ENCODE assay signal across 8 cellular contexts in the genomic region with DNA sequence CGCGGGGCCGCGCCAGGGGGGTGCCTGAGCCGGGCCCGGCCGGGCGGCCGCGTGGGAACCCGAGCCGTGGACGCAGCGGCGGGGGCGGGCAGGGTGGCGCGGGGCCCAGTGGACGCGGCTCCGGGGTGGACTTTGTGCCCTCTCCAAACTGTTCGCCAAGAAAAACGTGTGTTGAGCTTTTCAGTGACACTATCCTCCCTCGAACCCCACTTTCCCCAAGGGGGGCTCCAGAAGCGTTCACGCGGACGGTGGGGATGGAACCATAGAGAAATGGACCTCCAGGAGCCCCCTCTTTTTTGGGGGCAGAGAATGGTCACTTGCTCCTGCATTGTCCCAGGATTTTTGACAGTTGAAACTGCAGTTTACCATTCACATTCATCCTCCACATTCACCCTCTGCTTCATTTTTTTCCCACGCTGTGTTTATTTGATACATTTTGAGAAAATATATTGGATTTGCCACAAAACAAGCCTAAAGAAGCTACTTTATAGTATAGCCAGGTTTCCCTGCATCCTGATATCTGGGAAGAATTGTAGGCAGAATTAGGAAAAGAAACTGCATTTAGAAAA. TPM values are rescaled to one million over a fixed set of nuclear protein-coding genes. Genes with fewer than 3 reads are reported as not detected.
DNase-seq lines count a peak whose midpoint lies in the region; ATAC-seq and TF ChIP-seq lines count a peak whose summit lies in the region.

No MANE protein-coding gene starts in this region.

- no CpG with 5 or more reads among the region's 29 CpGs for WGBS in iPS DF 6.9 (ENCODE audit: insufficient coverage, insufficient read length)

- H3K27ac Mint-ChIP-seq in activated CD4-positive, alpha-beta memory T cell treated with anti-CD3 and anti-CD28 coated beads for 36 hours: peak overlapping the region; percentile 99
- peak overlapping the region; percentile 97 for H3K27ac Mint-ChIP-seq in stimulated activated memory B cell treated with anti-CD40 and anti-IgM and Interleukin-4, amounts not matched to agents 10 μg/mL and 1 μg/mL and 100 μg/mL, for 72 hours

- no peaks in the 10 kb centered on the region for H3K27me3 Mint-ChIP-seq in activated CD4-positive, alpha-beta memory T cell treated with anti-CD3 and anti-CD28 coated beads for 36 hours
- H3K27me3 Mint-ChIP-seq in stimulated activated memory B cell treated with anti-CD40 and anti-IgM and Interleukin-4, amounts not matched to agents 10 μg/mL and 1 μg/mL and 100 μg/mL, for 72 hours: no peaks in the 10 kb centered on the region

- TSS peak; percentile 38 for BruUV-seq in HCT116 (replicated peaks; lab: Mats Ljungman, UMichigan)

- peak overlapping the region; percentile 97 for H3K4me2 ChIP-seq in HCT116 (ENCODE audit: low read length)

- ATAC-seq in HCT116 (no peak), sciatic nerve (no peak), HG02623 (IDR thresholded peaks at IDR 0.05; ENCODE audit: unreplicated experiment) (no peak)
- ATAC-seq in stimulated activated memory B cell treated with anti-CD40 and anti-IgM and Interleukin-4, amounts not matched to agents 10 μg/mL and 1 μg/mL and 100 μg/mL, for 72 hours: no peak

- H3K27ac ChIP-seq in HCT116 (ENCODE audit: low read depth, low read length) (peak overlapping the region; percentile 87), iPS DF 6.9 (ENCODE audit: low read length) (no peak overlapping the region)

- H3K4me3 Mint-ChIP-seq in activated CD4-positive, alpha-beta memory T cell treated with anti-CD3 and anti-CD28 coated beads for 36 hours: peak overlapping the region; percentile 90
- H3K4me3 Mint-ChIP-seq in stimulated activated memory B cell treated with anti-CD40 and anti-IgM and Interleukin-4, amounts not matched to agents 10 μg/mL and 1 μg/mL and 100 μg/mL, for 72 hours: peak overlapping the region; percentile 83

- no peak for TF ChIP-seq CTCF in HCT116 (IDR thresholded peaks at IDR 0.05 in 2 of 3, conservative IDR thresholded peaks at IDR 0.05 in 1 of 3; ENCODE audit: borderline replicate concordance in 1 of 3, insufficient read depth in 1 of 3, low read depth in 2 of 3, low read length in 2 of 3)
- TF ChIP-seq CTCF in GM13977 (IDR thresholded peaks at IDR 0.05; ENCODE audit: extremely low read depth, insufficient read depth, missing control alignments): no peak

- H3K4me1 Mint-ChIP-seq in activated CD4-positive, alpha-beta memory T cell treated with anti-CD3 and anti-CD28 coated beads for 36 hours (ENCODE audit: low read depth): peaks cover 29% of the 10 kb centered on the region
- peaks cover 31% of the 10 kb centered on the region for H3K4me1 Mint-ChIP-seq in stimulated activated memory B cell treated with anti-CD40 and anti-IgM and Interleukin-4, amounts not matched to agents 10 μg/mL and 1 μg/mL and 100 μg/mL, for 72 hours

- peaks cover 16% of the 10 kb centered on the region for H3K36me3 Mint-ChIP-seq in activated CD4-positive, alpha-beta memory T cell treated with anti-CD3 and anti-CD28 coated beads for 36 hours
- H3K36me3 Mint-ChIP-seq in stimulated activated memory B cell treated with anti-CD40 and anti-IgM and Interleukin-4, amounts not matched to agents 10 μg/mL and 1 μg/mL and 100 μg/mL, for 72 hours: peaks cover 6% of the 10 kb centered on the region

- H3K4me3 ChIP-seq in HCT116 (replicated peaks in 1 of 2; ENCODE audit: low read depth in 1 of 2, low read length in 2 of 2) (peak overlapping the region; percentile 65 to 72), iPS DF 6.9 (ENCODE audit: low read length) (peak overlapping the region; percentile 82; the same call in 1 of the 2 replicates)

- POLR2A ChIA-PET in HCT116 (lab: Charles Lee): interaction anchor here (1.9 kb wide), 1 partner anchor 238 kb away, joined by 4 read pairs; no protein-coding TSS in a partner anchor
- POLR2A ChIA-PET in activated CD4-positive, alpha-beta memory T cell treated with anti-CD3 and anti-CD28 coated beads for 36 hours (lab: Charles Lee): interaction anchor here (1.0 to 7.2 kb wide), 6 partner anchors 30 to 297 kb away, joined by 3 to 67 read pairs (median 5); no protein-coding TSS in a partner anchor

- H3K4me1 ChIP-seq in HCT116 (ENCODE audit: control insufficient read depth in 1 of 2, insufficient read depth in 2 of 2, low read length in 2 of 2): peaks cover 26 to 40% of the 10 kb centered on the region in 2 experiments
- no peaks in the 10 kb centered on the region for H3K4me1 ChIP-seq in iPS DF 6.9 (ENCODE audit: control insufficient read depth, insufficient read depth, low read length)

- H3K36me3 ChIP-seq in HCT116 (ENCODE audit: control insufficient read depth in 1 of 2, insufficient read depth in 2 of 2, low read length in 2 of 2) (no peaks in the 10 kb centered on the region), iPS DF 6.9 (ENCODE audit: control insufficient read depth, insufficient read depth, low read length) (no peaks in the 10 kb centered on the region)

- H3K79me2 ChIP-seq in HCT116 (ENCODE audit: insufficient read depth, low read length): no peaks in the 10 kb centered on the region; the same call in 1 of the 2 replicates

- no peaks in the 10 kb centered on the region for H3K9me3 ChIP-seq in HCT116 (ENCODE audit: control insufficient read depth in 1 of 2, insufficient read depth in 1 of 2, low read depth in 1 of 2, low read length in 2 of 2)
- no peaks in the 10 kb centered on the region for H3K9me3 ChIP-seq in iPS DF 6.9 (ENCODE audit: control insufficient read depth, insufficient read depth, low read length)

- no peak for TF ChIP-seq RAD21 in HCT116 (IDR thresholded peaks at IDR 0.05; ENCODE audit: low read depth)

- no peaks in the 10 kb centered on the region for H3K9me2 ChIP-seq in HCT116 (ENCODE audit: insufficient read depth)

- no peak overlapping the region for H2AFZ ChIP-seq in HCT116 (ENCODE audit: low read depth, low read length, poor library complexity, severe bottlenecking)

- CTCF ChIA-PET in HCT116 (lab: Charles Lee): no interaction called here
- CTCF ChIA-PET in activated CD4-positive, alpha-beta memory T cell treated with anti-CD3 and anti-CD28 coated beads for 36 hours (lab: Charles Lee): interaction anchor here (0.7 to 1.4 kb wide), 3 partner anchors 19 to 297 kb away, joined by 3 to 6 read pairs (median 3); no protein-coding TSS in a partner anchor

- RAD21 ChIA-PET in HCT116 (lab: Charles Lee; ENCODE audit: low non-redundant PET in 1 of 2, low total read pairs in 2 of 2, uncharacterized antibody in 2 of 2, unreplicated experiment in 2 of 2): no interaction called here

- no peaks in the 10 kb centered on the region for H3K9me3 Mint-ChIP-seq in activated CD4-positive, alpha-beta memory T cell treated with anti-CD3 and anti-CD28 coated beads for 36 hours
- no peaks in the 10 kb centered on the region for H3K9me3 Mint-ChIP-seq in stimulated activated memory B cell treated with anti-CD40 and anti-IgM and Interleukin-4, amounts not matched to agents 10 μg/mL and 1 μg/mL and 100 μg/mL, for 72 hours

- peak overlapping the region; percentile 85 for H3K9ac ChIP-seq in HCT116 (ENCODE audit: low read length)

- in situ Hi-C loops in GM13977 (cut with MboI; ENCODE audit: low pct_unique_long_range_greater_than_20kb, low sequenced_read_pairs, unreplicated experiment): no loop called here

- H3K27me3 ChIP-seq in HCT116 (ENCODE audit: insufficient read depth, low read length) (no peaks in the 10 kb centered on the region), iPS DF 6.9 (ENCODE audit: control insufficient read depth, insufficient read depth, low read length) (no peaks in the 10 kb centered on the region)

- H4K20me1 ChIP-seq in HCT116 (ENCODE audit: insufficient read depth): no peaks in the 10 kb centered on the region

- no peak for TF ChIP-seq POLR2A in HCT116 (IDR thresholded peaks at IDR 0.05; ENCODE audit: borderline replicate concordance, extremely low read depth, insufficient read depth, insufficient read length)

- DNase-seq in HCT116 (ENCODE audit: low read depth, low spot score) (no peak), iPS DF 6.9 (ENCODE audit: low read depth, low spot score) (no peak), GM13977 (ENCODE audit: low spot score) (no peak), sciatic nerve (ENCODE audit: low spot score) (no peak), globus pallidus (ENCODE audit: low spot score) (no peak)
- DNase-seq in activated CD4-positive, alpha-beta memory T cell treated with anti-CD3 and anti-CD28 coated beads for 36 hours: no peak

- intact Hi-C loops in HCT116 (cut with micrococcal nuclease): no loop called here
- intact Hi-C loops in activated CD4-positive, alpha-beta memory T cell treated with anti-CD3 and anti-CD28 coated beads for 36 hours (cut with micrococcal nuclease): no loop called here
- intact Hi-C loops in sciatic nerve (cut with DNase I): no loop called here

TF ChIP-seq in HCT116, 20 proteins besides CTCF, POLR2A, EP300 and RAD21:
- TF ChIP-seq ZFX (IDR thresholded peaks at IDR 0.05): no peak
- 0 out of 2 replicates have a peak, but pooled peaks have one; percentile 4 for TF ChIP-seq EGR1 (IDR thresholded peaks at IDR 0.05; ENCODE audit: low read depth)

RNA-seq across cellular contexts. Expression of a gene that starts 2.8 kb away (rescaled TPM):
- 11.2 TPM for total RNA-seq in HCT116 (2021; ENCODE audit: unreplicated experiment)
- polyA plus RNA-seq in HCT116 (2012): 5.5 and 6.2 TPM in 2 replicates
- total RNA-seq in activated CD4-positive, alpha-beta memory T cell treated with anti-CD3 and anti-CD28 coated beads for 36 hours: 10 to 100 TPM; 43.2 to 43.8 TPM
- total RNA-seq in sciatic nerve: 48.6 TPM
